25 cellular contexts compared by ENCODE assay signal in genomic region chr1:182368903-182369302, GRCh38. TPM values are rescaled to one million over a fixed set of nuclear protein-coding genes. Genes with fewer than 3 reads are reported as not detected.
A peak's percentile ranks its signal among the peaks of the same experiment; 100 is the strongest.
DNase-seq lines count a peak whose midpoint lies in the region; ATAC-seq and TF ChIP-seq lines count a peak whose summit lies in the region.
"Had no signal": no experiment of that assay in that cellular context is flagged by ENCODE, and none has a peak within 500 bp of the region (broad histone marks: within the 10 kb centered on the region; RNA-seq: fewer than 3 reads in every experiment).

No MANE protein-coding gene starts in this region.

- H3K4me3 ChIP-seq in GM12865 (ENCODE audit: low read depth, low read length) = peak overlapping the region; percentile 27
- H3K4me3 ChIP-seq: BLaER1 treated with 17β-estradiol and CSF1 and Interleukin-3, amounts not matched to agents 10 nM and 100 nM; GM23248; HAP-1 had no signal

- peak; percentile 17 for DNase-seq in GM12865 (ENCODE audit: low read depth)
- peak; percentile 92 for DNase-seq in NCI-H526 treated with DMSO at 0.1 percent for 48 hours (lab: John Stamatoyannopoulos, UW)
- no peak for DNase-seq in endothelial cell (ENCODE audit: low spot score)
- DNase-seq in activated T-cell treated with anti-CD3 and anti-CD28 coated beads, Interleukin-2, amount 50 U/mL, for 4 hours = no peak
- no peak for DNase-seq in HuH-7.5 (ENCODE audit: low spot score)
- no peak for DNase-seq in mesothelial cell of epicardium (ENCODE audit: low spot score in 2 of 2, unreplicated experiment in 2 of 2)
- DNase-seq: DMS 273 treated with DMSO at 0.1 percent for 48 hours, DND-41, NCI-H1092, NCI-H146, NCI-H2029 treated with DMSO at 0.1 percent for 48 hours, NCI-H2171 treated with DMSO at 0.1 percent for 48 hours, NCI-H446, NCI-H69, PC-3, T-helper 1 cell, T-helper 9 cell had no signal

- H3K36me3 Mint-ChIP-seq in endothelial cell (ENCODE audit: low read depth, unreplicated experiment) (no peaks in the 10 kb centered on the region), mesothelial cell of epicardium (no peaks in the 10 kb centered on the region)
- no peaks in the 10 kb centered on the region for H3K36me3 Mint-ChIP-seq in activated T-cell treated with anti-CD3 and anti-CD28 coated beads, Interleukin-2, amount 50 U/mL, for 4 hours (ENCODE audit: insufficient read depth)

- peak; percentile 60 for ATAC-seq in GM19455 (IDR thresholded peaks at IDR 0.05; ENCODE audit: unreplicated experiment)
- ATAC-seq in GM18498 (IDR thresholded peaks at IDR 0.05; ENCODE audit: unreplicated experiment) = no peak
- ATAC-seq in activated T-cell treated with anti-CD3 and anti-CD28 coated beads, Interleukin-2, amount 50 U/mL, for 4 hours = no peak
- ATAC-seq: HepG2, PC-3 had no signal

- no peak for TF ChIP-seq CTCF in GM12865 (IDR thresholded peaks at IDR 0.05; ENCODE audit: insufficient read depth, low read depth, low read length, missing control alignments)
- no peak for TF ChIP-seq CTCF in endothelial cell (IDR thresholded peaks at IDR 0.05; ENCODE audit: unreplicated experiment)
- TF ChIP-seq CTCF in mesothelial cell of epicardium (IDR thresholded peaks at IDR 0.05; ENCODE audit: unreplicated experiment) = no peak

- H3K27ac Mint-ChIP-seq in endothelial cell (ENCODE audit: unreplicated experiment) (peak overlapping the region; percentile 44), mesothelial cell of epicardium (no peak overlapping the region)

- H3K9me3 Mint-ChIP-seq in endothelial cell (ENCODE audit: unreplicated experiment) (no peaks in the 10 kb centered on the region), mesothelial cell of epicardium (peaks cover 4% of the 10 kb centered on the region)
- H3K9me3 Mint-ChIP-seq in activated T-cell treated with anti-CD3 and anti-CD28 coated beads, Interleukin-2, amount 50 U/mL, for 4 hours = no peaks in the 10 kb centered on the region

- no peaks in the 10 kb centered on the region for H3K27me3 Mint-ChIP-seq in endothelial cell (ENCODE audit: unreplicated experiment)
- H3K27me3 Mint-ChIP-seq in activated T-cell treated with anti-CD3 and anti-CD28 coated beads, Interleukin-2, amount 50 U/mL, for 4 hours (ENCODE audit: low read depth) = peaks cover 5% of the 10 kb centered on the region
- peaks cover 7% of the 10 kb centered on the region for H3K27me3 Mint-ChIP-seq in mesothelial cell of epicardium (ENCODE audit: low read depth)

- no peak overlapping the region for H3K4me3 Mint-ChIP-seq in endothelial cell (ENCODE audit: unreplicated experiment)
- H3K4me3 Mint-ChIP-seq in activated T-cell treated with anti-CD3 and anti-CD28 coated beads, Interleukin-2, amount 50 U/mL, for 4 hours = no peak overlapping the region
- H3K4me3 Mint-ChIP-seq in mesothelial cell of epicardium = no peak overlapping the region

- peaks cover 18% of the 10 kb centered on the region for H3K4me1 Mint-ChIP-seq in endothelial cell (ENCODE audit: unreplicated experiment)
- H3K4me1 Mint-ChIP-seq in activated T-cell treated with anti-CD3 and anti-CD28 coated beads, Interleukin-2, amount 50 U/mL, for 4 hours (ENCODE audit: low read depth) = no peaks in the 10 kb centered on the region
- H3K4me1 Mint-ChIP-seq in mesothelial cell of epicardium = no peaks in the 10 kb centered on the region

RNA-seq across cellular contexts. Expression of gene GLUL, which starts 22.7 kb away (rescaled TPM):
- 472 TPM for total RNA-seq in endothelial cell (ENCODE audit: unreplicated experiment)
- 10 to 100 TPM; 34.4 to 52.5 (median 40.5) TPM for total RNA-seq in activated T-cell treated with anti-CD3 and anti-CD28 coated beads, Interleukin-2, amount 50 U/mL, for 4 hours
- total RNA-seq in mesothelial cell of epicardium = 264 to 277 TPM (median 266 TPM) in 3 replicates

RNA-seq across cellular contexts. Expression of gene TEDDM1, which starts 31.6 kb away (rescaled TPM):
- not detected for total RNA-seq in endothelial cell (ENCODE audit: unreplicated experiment)
- total RNA-seq in activated T-cell treated with anti-CD3 and anti-CD28 coated beads, Interleukin-2, amount 50 U/mL, for 4 hours = not detected
- not detected in 3 replicates for total RNA-seq in mesothelial cell of epicardium
- total RNA-seq: G401, GM23248, HepG2, M059J, PC-3 had no signal

Comparison
In these comparisons a context has a peak if more than half of its experiments do, and no peak if none do; other contexts are left out.
1. DNase-seq: peak in GM12865 (single experiment) and NCI-H526 treated with DMSO at 0.1 percent for 48 hours (single experiment); none in endothelial cell (single experiment), activated T-cell treated with anti-CD3 and anti-CD28 coated beads, Interleukin-2, amount 50 U/mL, for 4 hours (single experiment), HuH-7.5 (single experiment) and mesothelial cell of epicardium (0 of 2).